Comparison of ENCODE assay signal across 1 cellular context in genomic region chr10:1048732-1049424, GRCh38.
TF ChIP-seq lines count a peak whose summit lies in the region.

TSS of gene IDI1 (minus strand) at chr10:1049119. CDS start at chr10:1049003, 116 bp downstream.

TF ChIP-seq in HepG2, 621 proteins besides CTCF, POLR2A, EP300 and RAD21 (continued from another document and continues in another):
- TF ChIP-seq, protein P1, sequence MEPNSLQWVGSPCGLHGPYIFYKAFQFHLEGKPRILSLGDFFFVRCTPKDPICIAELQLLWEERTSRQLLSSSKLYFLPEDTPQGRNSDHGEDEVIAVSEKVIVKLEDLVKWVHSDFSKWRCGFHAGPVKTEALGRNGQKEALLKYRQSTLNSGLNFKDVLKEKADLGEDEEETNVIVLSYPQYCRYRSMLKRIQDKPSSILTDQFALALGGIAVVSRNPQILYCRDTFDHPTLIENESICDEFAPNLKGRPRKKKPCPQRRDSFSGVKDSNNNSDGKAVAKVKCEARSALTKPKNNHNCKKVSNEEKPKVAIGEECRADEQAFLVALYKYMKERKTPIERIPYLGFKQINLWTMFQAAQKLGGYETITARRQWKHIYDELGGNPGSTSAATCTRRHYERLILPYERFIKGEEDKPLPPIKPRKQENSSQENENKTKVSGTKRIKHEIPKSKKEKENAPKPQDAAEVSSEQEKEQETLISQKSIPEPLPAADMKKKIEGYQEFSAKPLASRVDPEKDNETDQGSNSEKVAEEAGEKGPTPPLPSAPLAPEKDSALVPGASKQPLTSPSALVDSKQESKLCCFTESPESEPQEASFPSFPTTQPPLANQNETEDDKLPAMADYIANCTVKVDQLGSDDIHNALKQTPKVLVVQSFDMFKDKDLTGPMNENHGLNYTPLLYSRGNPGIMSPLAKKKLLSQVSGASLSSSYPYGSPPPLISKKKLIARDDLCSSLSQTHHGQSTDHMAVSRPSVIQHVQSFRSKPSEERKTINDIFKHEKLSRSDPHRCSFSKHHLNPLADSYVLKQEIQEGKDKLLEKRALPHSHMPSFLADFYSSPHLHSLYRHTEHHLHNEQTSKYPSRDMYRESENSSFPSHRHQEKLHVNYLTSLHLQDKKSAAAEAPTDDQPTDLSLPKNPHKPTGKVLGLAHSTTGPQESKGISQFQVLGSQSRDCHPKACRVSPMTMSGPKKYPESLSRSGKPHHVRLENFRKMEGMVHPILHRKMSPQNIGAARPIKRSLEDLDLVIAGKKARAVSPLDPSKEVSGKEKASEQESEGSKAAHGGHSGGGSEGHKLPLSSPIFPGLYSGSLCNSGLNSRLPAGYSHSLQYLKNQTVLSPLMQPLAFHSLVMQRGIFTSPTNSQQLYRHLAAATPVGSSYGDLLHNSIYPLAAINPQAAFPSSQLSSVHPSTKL (CRISPR knock-in tag; IDR thresholded peaks at IDR 0.05): peak; percentile 50; the same call in 1 of the 2 replicates
- TF ChIP-seq MIER3 (CRISPR knock-in tag; IDR thresholded peaks at IDR 0.05; ENCODE audit: borderline replicate concordance): peak; percentile 22; the same call in 1 of the 2 replicates
- no peak for TF ChIP-seq ZNF296 (CRISPR knock-in tag; conservative IDR thresholded peaks at IDR 0.05)
- no peak for TF ChIP-seq ZNF768 (CRISPR knock-in tag; IDR thresholded peaks at IDR 0.05)
- 0 out of 2 replicates have a peak, but pooled peaks have one; percentile 16 for TF ChIP-seq ZNF30 (CRISPR knock-in tag; IDR thresholded peaks at IDR 0.05)
- no peak for TF ChIP-seq ZNF24 (IDR thresholded peaks at IDR 0.05)
- peak; percentile 41; the same call in 1 of the 2 replicates for TF ChIP-seq HIVEP1 (CRISPR knock-in tag; IDR thresholded peaks at IDR 0.05)
- TF ChIP-seq SNAPC4 (CRISPR knock-in tag; IDR thresholded peaks at IDR 0.05): peak; percentile 90
- TF ChIP-seq GATAD1 (CRISPR knock-in tag; IDR thresholded peaks at IDR 0.05): peak; percentile 79
- no peak for TF ChIP-seq ATF3 (CRISPR knock-in tag; IDR thresholded peaks at IDR 0.05)
- TF ChIP-seq, protein P2, sequence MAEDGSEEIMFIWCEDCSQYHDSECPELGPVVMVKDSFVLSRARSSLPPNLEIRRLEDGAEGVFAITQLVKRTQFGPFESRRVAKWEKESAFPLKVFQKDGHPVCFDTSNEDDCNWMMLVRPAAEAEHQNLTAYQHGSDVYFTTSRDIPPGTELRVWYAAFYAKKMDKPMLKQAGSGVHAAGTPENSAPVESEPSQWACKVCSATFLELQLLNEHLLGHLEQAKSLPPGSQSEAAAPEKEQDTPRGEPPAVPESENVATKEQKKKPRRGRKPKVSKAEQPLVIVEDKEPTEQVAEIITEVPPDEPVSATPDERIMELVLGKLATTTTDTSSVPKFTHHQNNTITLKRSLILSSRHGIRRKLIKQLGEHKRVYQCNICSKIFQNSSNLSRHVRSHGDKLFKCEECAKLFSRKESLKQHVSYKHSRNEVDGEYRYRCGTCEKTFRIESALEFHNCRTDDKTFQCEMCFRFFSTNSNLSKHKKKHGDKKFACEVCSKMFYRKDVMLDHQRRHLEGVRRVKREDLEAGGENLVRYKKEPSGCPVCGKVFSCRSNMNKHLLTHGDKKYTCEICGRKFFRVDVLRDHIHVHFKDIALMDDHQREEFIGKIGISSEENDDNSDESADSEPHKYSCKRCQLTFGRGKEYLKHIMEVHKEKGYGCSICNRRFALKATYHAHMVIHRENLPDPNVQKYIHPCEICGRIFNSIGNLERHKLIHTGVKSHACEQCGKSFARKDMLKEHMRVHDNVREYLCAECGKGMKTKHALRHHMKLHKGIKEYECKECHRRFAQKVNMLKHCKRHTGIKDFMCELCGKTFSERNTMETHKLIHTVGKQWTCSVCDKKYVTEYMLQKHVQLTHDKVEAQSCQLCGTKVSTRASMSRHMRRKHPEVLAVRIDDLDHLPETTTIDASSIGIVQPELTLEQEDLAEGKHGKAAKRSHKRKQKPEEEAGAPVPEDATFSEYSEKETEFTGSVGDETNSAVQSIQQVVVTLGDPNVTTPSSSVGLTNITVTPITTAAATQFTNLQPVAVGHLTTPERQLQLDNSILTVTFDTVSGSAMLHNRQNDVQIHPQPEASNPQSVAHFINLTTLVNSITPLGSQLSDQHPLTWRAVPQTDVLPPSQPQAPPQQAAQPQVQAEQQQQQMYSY (CRISPR knock-in tag; IDR thresholded peaks at IDR 0.05): no peak; the same call in 1 of the 2 replicates
- TF ChIP-seq ZFP1 (CRISPR knock-in tag; IDR thresholded peaks at IDR 0.05): 0 out of 2 replicates have a peak, but pooled peaks have one; percentile 21
- peak; percentile 84; the same call in 1 of the 2 replicates for TF ChIP-seq SALL1 (CRISPR knock-in tag; IDR thresholded peaks at IDR 0.05)
- TF ChIP-seq NR3C1 (CRISPR knock-in tag; IDR thresholded peaks at IDR 0.05): no peak
- no peak for TF ChIP-seq CSRNP2 (CRISPR knock-in tag; conservative IDR thresholded peaks at IDR 0.05; ENCODE audit: low read depth)
- no peak for TF ChIP-seq ZFP36 (IDR thresholded peaks at IDR 0.05; ENCODE audit: borderline replicate concordance, low read depth, low read length, partially characterized antibody)
- peak; percentile 68 for TF ChIP-seq ZNF564 (CRISPR knock-in tag; IDR thresholded peaks at IDR 0.05)
- no peak for TF ChIP-seq GLMP (CRISPR knock-in tag; IDR thresholded peaks at IDR 0.05; ENCODE audit: borderline replicate concordance)
- TF ChIP-seq, protein P3, sequence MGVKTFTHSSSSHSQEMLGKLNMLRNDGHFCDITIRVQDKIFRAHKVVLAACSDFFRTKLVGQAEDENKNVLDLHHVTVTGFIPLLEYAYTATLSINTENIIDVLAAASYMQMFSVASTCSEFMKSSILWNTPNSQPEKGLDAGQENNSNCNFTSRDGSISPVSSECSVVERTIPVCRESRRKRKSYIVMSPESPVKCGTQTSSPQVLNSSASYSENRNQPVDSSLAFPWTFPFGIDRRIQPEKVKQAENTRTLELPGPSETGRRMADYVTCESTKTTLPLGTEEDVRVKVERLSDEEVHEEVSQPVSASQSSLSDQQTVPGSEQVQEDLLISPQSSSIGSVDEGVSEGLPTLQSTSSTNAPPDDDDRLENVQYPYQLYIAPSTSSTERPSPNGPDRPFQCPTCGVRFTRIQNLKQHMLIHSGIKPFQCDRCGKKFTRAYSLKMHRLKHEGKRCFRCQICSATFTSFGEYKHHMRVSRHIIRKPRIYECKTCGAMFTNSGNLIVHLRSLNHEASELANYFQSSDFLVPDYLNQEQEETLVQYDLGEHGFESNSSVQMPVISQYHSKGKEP (CRISPR knock-in tag; IDR thresholded peaks at IDR 0.05): 0 out of 2 replicates have a peak, but pooled peaks have one; percentile 62
- TF ChIP-seq IKZF4 (CRISPR knock-in tag; IDR thresholded peaks at IDR 0.05; ENCODE audit: borderline replicate concordance, low read depth, not compliant biosample characterization): no peak
- no peak for TF ChIP-seq ZNF382 (CRISPR knock-in tag; IDR thresholded peaks at IDR 0.05; ENCODE audit: borderline replicate concordance)
- TF ChIP-seq, protein P4, sequence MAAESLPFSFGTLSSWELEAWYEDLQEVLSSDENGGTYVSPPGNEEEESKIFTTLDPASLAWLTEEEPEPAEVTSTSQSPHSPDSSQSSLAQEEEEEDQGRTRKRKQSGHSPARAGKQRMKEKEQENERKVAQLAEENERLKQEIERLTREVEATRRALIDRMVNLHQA (CRISPR knock-in tag; IDR thresholded peaks at IDR 0.05): no peak
- no peak for TF ChIP-seq RNF219 (CRISPR knock-in tag; IDR thresholded peaks at IDR 0.05)
- TF ChIP-seq ESRRA (CRISPR knock-in tag; IDR thresholded peaks at IDR 0.05; ENCODE audit: low read depth): peak; percentile 80; the same call in 1 of the 2 replicates
- TF ChIP-seq ZNF33A (CRISPR knock-in tag; IDR thresholded peaks at IDR 0.05; ENCODE audit: borderline replicate concordance): 0 out of 2 replicates have a peak, but pooled peaks have one; percentile 44
- no peak for TF ChIP-seq AHR (CRISPR knock-in tag; IDR thresholded peaks at IDR 0.05)
- no peak for TF ChIP-seq MAFF (IDR thresholded peaks at IDR 0.05; ENCODE audit: low read depth, low read length)
- TF ChIP-seq ZNF460 (CRISPR knock-in tag; IDR thresholded peaks at IDR 0.05; ENCODE audit: borderline replicate concordance): no peak; the same call in 1 of the 2 replicates
- TF ChIP-seq ZNF543 (CRISPR knock-in tag; IDR thresholded peaks at IDR 0.05): peak; percentile 92
- TF ChIP-seq GATAD2A (CRISPR knock-in tag; IDR thresholded peaks at IDR 0.05): no peak; the same call in 1 of the 2 replicates
- TF ChIP-seq PAX8 (CRISPR knock-in tag; IDR thresholded peaks at IDR 0.05; ENCODE audit: borderline replicate concordance): 0 out of 2 replicates have a peak, but pooled peaks have one; percentile 40
- peak; percentile 36; the same call in 1 of the 2 replicates for TF ChIP-seq ONECUT2 (CRISPR knock-in tag; IDR thresholded peaks at IDR 0.05)
- no peak for TF ChIP-seq ZKSCAN5 (CRISPR knock-in tag; IDR thresholded peaks at IDR 0.05)
- no peak for TF ChIP-seq ZBTB3 (CRISPR knock-in tag; IDR thresholded peaks at IDR 0.05; ENCODE audit: borderline replicate concordance, low read depth)
- peak; percentile 95 for TF ChIP-seq POLR2G (IDR thresholded peaks at IDR 0.05; ENCODE audit: low read depth, low read length)
- TF ChIP-seq ZBTB7B (CRISPR knock-in tag; IDR thresholded peaks at IDR 0.05): 0 out of 2 replicates have a peak, but pooled peaks have one; percentile 14
- no peak for TF ChIP-seq ZNF253 (CRISPR knock-in tag; IDR thresholded peaks at IDR 0.05; ENCODE audit: borderline replicate concordance)
